ENCODE assay signal across 16 cellular contexts in genomic region chr2:234464291-234464645, GRCh38. TPM values are rescaled to one million over a fixed set of nuclear protein-coding genes. Genes with fewer than 3 reads are reported as not detected.
DNase-seq lines count a peak whose midpoint lies in the region; ATAC-seq and TF ChIP-seq lines count a peak whose summit lies in the region.
"Had no signal": no experiment of that assay in that cellular context is flagged by ENCODE, and none has a peak within 500 bp of the region (broad histone marks: within the 10 kb centered on the region; RNA-seq: fewer than 3 reads in every experiment).

No MANE protein-coding gene starts in this region.

- POLR2A ChIA-PET in activated naive CD8-positive, alpha-beta T cell treated with anti-CD3 and anti-CD28 coated beads, Interleukin-2, amount 10 ng/mL, durations not matched to agents 7 days and 5 days (lab: Charles Lee) = interaction anchor here (0.6 to 4.2 kb wide), 11 partner anchors 10 to 172 kb away, joined by 3 to 39 read pairs (median 6); partner anchors contain the start of gene ARL4C

- no peak overlapping the region for H3K4me3 ChIP-seq in MG63
- no peak overlapping the region for H3K4me3 ChIP-seq in Peyer's patch
- H3K4me3 ChIP-seq: heart right ventricle, ovary had no signal

- no peaks in the 10 kb centered on the region for H3K9me3 ChIP-seq in KOPT-K1 (ENCODE audit: insufficient read depth, low read length, poor library complexity, severe bottlenecking)
- peaks cover 6% of the 10 kb centered on the region for H3K9me3 ChIP-seq in MG63
- H3K9me3 ChIP-seq in Peyer's patch = no peaks in the 10 kb centered on the region
- H3K9me3 ChIP-seq: ovary had no signal

- no peaks in the 10 kb centered on the region for H3K27me3 Mint-ChIP-seq in activated CD8-positive, alpha-beta memory T cell treated with anti-CD3 and anti-CD28 coated beads, Interleukin-2, amount 10 ng/mL, durations not matched to agents 7 days and 5 days
- H3K27me3 Mint-ChIP-seq in activated naive CD8-positive, alpha-beta T cell treated with anti-CD3 and anti-CD28 coated beads, Interleukin-2, amount 10 ng/mL, durations not matched to agents 7 days and 5 days = peaks cover 3% of the 10 kb centered on the region

- H3K9me3 Mint-ChIP-seq in activated CD8-positive, alpha-beta memory T cell treated with anti-CD3 and anti-CD28 coated beads, Interleukin-2, amount 10 ng/mL, durations not matched to agents 7 days and 5 days (ENCODE audit: low read depth) = no peaks in the 10 kb centered on the region
- H3K9me3 Mint-ChIP-seq in activated naive CD8-positive, alpha-beta T cell treated with anti-CD3 and anti-CD28 coated beads, Interleukin-2, amount 10 ng/mL, durations not matched to agents 7 days and 5 days = no peaks in the 10 kb centered on the region
- H3K9me3 Mint-ChIP-seq: stimulated activated naive B cell treated with anti-CD40 and anti-IgM and Interleukin-4, amounts not matched to agents 10 μg/mL and 1 μg/mL and 100 μg/mL, for 72 hours had no signal

- ATAC-seq in activated CD8-positive, alpha-beta memory T cell treated with anti-CD3 and anti-CD28 coated beads, Interleukin-2, amount 10 ng/mL, durations not matched to agents 7 days and 5 days = no peak
- no peak for ATAC-seq in activated naive CD8-positive, alpha-beta T cell treated with anti-CD3 and anti-CD28 coated beads, Interleukin-2, amount 10 ng/mL, durations not matched to agents 7 days and 5 days (ENCODE audit: low read depth)
- ATAC-seq in stimulated activated naive CD8-positive, alpha-beta T cell treated with anti-CD3 and anti-CD28 coated beads, Interleukin-15, Interleukin-2, amounts not matched to agents 100 U/mL and 50 U/mL, for 24 hours = peak; percentile 72
- no peak for ATAC-seq in GM19397 (IDR thresholded peaks at IDR 0.05; ENCODE audit: unreplicated experiment)
- ATAC-seq: heart right ventricle; stimulated activated naive B cell treated with anti-CD40 and anti-IgM and Interleukin-4, amounts not matched to agents 10 μg/mL and 1 μg/mL and 100 μg/mL, for 72 hours had no signal

- H3K36me3 Mint-ChIP-seq in activated CD8-positive, alpha-beta memory T cell treated with anti-CD3 and anti-CD28 coated beads, Interleukin-2, amount 10 ng/mL, durations not matched to agents 7 days and 5 days = peaks cover 4% of the 10 kb centered on the region
- H3K36me3 Mint-ChIP-seq in activated naive CD8-positive, alpha-beta T cell treated with anti-CD3 and anti-CD28 coated beads, Interleukin-2, amount 10 ng/mL, durations not matched to agents 7 days and 5 days = peaks cover 4% of the 10 kb centered on the region
- H3K36me3 Mint-ChIP-seq: stimulated activated naive B cell treated with anti-CD40 and anti-IgM and Interleukin-4, amounts not matched to agents 10 μg/mL and 1 μg/mL and 100 μg/mL, for 72 hours had no signal

- CTCF ChIA-PET in activated CD8-positive, alpha-beta memory T cell treated with anti-CD3 and anti-CD28 coated beads, Interleukin-2, amount 10 ng/mL, durations not matched to agents 7 days and 5 days (lab: Charles Lee) = interaction anchor here (0.9 to 6.8 kb wide), 5 partner anchors 11 to 174 kb away, joined by 3 to 23 read pairs (median 5); no protein-coding TSS in a partner anchor

- H3K27me3 ChIP-seq in MG63 (no peaks in the 10 kb centered on the region), Peyer's patch (no peaks in the 10 kb centered on the region)
- H3K27me3 ChIP-seq: heart right ventricle, ovary had no signal

- H3K4me1 ChIP-seq in Peyer's patch = no peaks in the 10 kb centered on the region

- H3K4me3 Mint-ChIP-seq in activated CD8-positive, alpha-beta memory T cell treated with anti-CD3 and anti-CD28 coated beads, Interleukin-2, amount 10 ng/mL, durations not matched to agents 7 days and 5 days = peak overlapping the region; percentile 70
- peak overlapping the region; percentile 86 for H3K4me3 Mint-ChIP-seq in activated naive CD8-positive, alpha-beta T cell treated with anti-CD3 and anti-CD28 coated beads, Interleukin-2, amount 10 ng/mL, durations not matched to agents 7 days and 5 days
- H3K4me3 Mint-ChIP-seq: stimulated activated naive B cell treated with anti-CD40 and anti-IgM and Interleukin-4, amounts not matched to agents 10 μg/mL and 1 μg/mL and 100 μg/mL, for 72 hours had no signal

- H3K4me1 Mint-ChIP-seq in activated CD8-positive, alpha-beta memory T cell treated with anti-CD3 and anti-CD28 coated beads, Interleukin-2, amount 10 ng/mL, durations not matched to agents 7 days and 5 days = peaks cover 51% of the 10 kb centered on the region
- H3K4me1 Mint-ChIP-seq in activated naive CD8-positive, alpha-beta T cell treated with anti-CD3 and anti-CD28 coated beads, Interleukin-2, amount 10 ng/mL, durations not matched to agents 7 days and 5 days = peaks cover 36% of the 10 kb centered on the region

- H3K27ac Mint-ChIP-seq in activated CD8-positive, alpha-beta memory T cell treated with anti-CD3 and anti-CD28 coated beads, Interleukin-2, amount 10 ng/mL, durations not matched to agents 7 days and 5 days = peak overlapping the region; percentile 85
- H3K27ac Mint-ChIP-seq in activated naive CD8-positive, alpha-beta T cell treated with anti-CD3 and anti-CD28 coated beads, Interleukin-2, amount 10 ng/mL, durations not matched to agents 7 days and 5 days = peak overlapping the region; percentile 90
- H3K27ac Mint-ChIP-seq: stimulated activated naive B cell treated with anti-CD40 and anti-IgM and Interleukin-4, amounts not matched to agents 10 μg/mL and 1 μg/mL and 100 μg/mL, for 72 hours had no signal

- H3K36me3 ChIP-seq in KOPT-K1 (ENCODE audit: insufficient read depth, low read length) (no peaks in the 10 kb centered on the region), MG63 (no peaks in the 10 kb centered on the region), Peyer's patch (no peaks in the 10 kb centered on the region)
- H3K36me3 ChIP-seq: heart right ventricle, ovary had no signal

- DNase-seq in activated CD8-positive, alpha-beta memory T cell treated with anti-CD3 and anti-CD28 coated beads, Interleukin-2, amount 10 ng/mL, durations not matched to agents 7 days and 5 days = no peak
- no peak for DNase-seq in activated CD8-positive, alpha-beta memory T cell treated with anti-CD3 and anti-CD28 coated beads, Interleukin-2, amount 50 U/mL, for 4 hours
- no peak for DNase-seq in activated naive CD8-positive, alpha-beta T cell treated with anti-CD3 and anti-CD28 coated beads, Interleukin-2, amount 10 ng/mL, durations not matched to agents 7 days and 5 days
- no peak for DNase-seq in stimulated activated naive CD8-positive, alpha-beta T cell treated with anti-CD3 and anti-CD28 coated beads, Interleukin-15, Interleukin-2, amounts not matched to agents 100 U/mL and 50 U/mL, for 24 hours
- DNase-seq in MG63 (no peak), Peyer's patch (no peak)
- DNase-seq: HCEC 1CT; heart right ventricle; kidney glomerular epithelial cell; MV-4-11; ovary; Right ventricle myocardium superior; stimulated activated naive B cell treated with anti-CD40 and anti-IgM and Interleukin-4, amounts not matched to agents 10 μg/mL and 1 μg/mL and 100 μg/mL, for 72 hours; T1000 had no signal

- no peak for TF ChIP-seq POLR2A in Peyer's patch (IDR thresholded peaks at IDR 0.05)

- peak overlapping the region; percentile 79 for H3K27ac ChIP-seq in KOPT-K1 (ENCODE audit: low read depth, low read length, poor library complexity, severe bottlenecking)
- H3K27ac ChIP-seq in Peyer's patch = peak overlapping the region in 2 of 4 donors; percentile 58 to 65
- H3K27ac ChIP-seq: ovary had no signal

- no peak for TF ChIP-seq CTCF in Peyer's patch (IDR thresholded peaks at IDR 0.05)

RNA-seq across cellular contexts. Expression of gene ARL4C, which starts 32.6 kb away (rescaled TPM):
- 100 to 1,000 TPM; 252 to 306 TPM for total RNA-seq in activated CD8-positive, alpha-beta memory T cell treated with anti-CD3 and anti-CD28 coated beads, Interleukin-2, amount 10 ng/mL, durations not matched to agents 7 days and 5 days
- 100 to 1,000 TPM; 210 to 214 TPM for total RNA-seq in activated naive CD8-positive, alpha-beta T cell treated with anti-CD3 and anti-CD28 coated beads, Interleukin-2, amount 10 ng/mL, durations not matched to agents 7 days and 5 days
- total RNA-seq in MG63 (2014; rRNA removed; shearing (Covaris generic); ENCODE audit: low replicate concordance) = 0.91 and 1.8 TPM in 2 replicates
- total RNA-seq in Peyer's patch = 10 to 100 TPM in 1 of 4 donors, 1 to 10 TPM in 3; 4.5 to 23.9 (median 5.9) TPM

Comparison
In these comparisons a context has a peak if more than half of its experiments do, and no peak if none do; other contexts are left out.
1. RNA of gene ARL4C, which starts 32.6 kb away (total RNA-seq): 252 to 306 TPM in activated CD8-positive, alpha-beta memory T cell treated with anti-CD3 and anti-CD28 coated beads, Interleukin-2, amount 10 ng/mL, durations not matched to agents 7 days and 5 days and 210 to 214 TPM in activated naive CD8-positive, alpha-beta T cell treated with anti-CD3 and anti-CD28 coated beads, Interleukin-2, amount 10 ng/mL, durations not matched to agents 7 days and 5 days; 4.5 to 23.9 TPM in Peyer's patch and 0.91 to 1.8 TPM in MG63; every median in the first group is over 4 times any median in the second.